ENCODE assay signal across 8 cellular contexts in genomic region chr18:55275042-55275897, GRCh38.
DNase-seq lines count a peak whose midpoint lies in the region; ATAC-seq and TF ChIP-seq lines count a peak whose summit lies in the region.

No MANE protein-coding gene starts in this region.

- DNase-seq in AG09319 (ENCODE audit: extremely low read depth, low read depth), result no peak
- peak; percentile 17 for DNase-seq in HT-29 (ENCODE audit: low spot score)
- DNase-seq in activated B cell treated with CpG ODN at 0.5 μM for 24 hours, result no peak
- peak; percentile 36 for DNase-seq in iPS-NIHi7 (ENCODE audit: extremely low spot score)
- DNase-seq in NCI-H345 treated with DMSO at 0.1 percent for 48 hours (lab: John Stamatoyannopoulos, UW; ENCODE audit: unreplicated experiment), result no peak
- DNase-seq in T-helper 9 cell, result no peak
- DNase-seq in NK-92 (lab: John Stamatoyannopoulos, UW; ENCODE audit: unreplicated experiment), result no peak
- DNase-seq in NCI-H2171 (lab: John Stamatoyannopoulos, UW), result no peak

- peak; percentile 73 for ATAC-seq in activated B cell treated with CpG ODN at 0.5 μM for 24 hours (ENCODE audit: low read depth)

- intact Hi-C loops in activated B cell treated with CpG ODN at 0.5 μM for 24 hours (cut with micrococcal nuclease), result loop anchor here (1.0 to 2.0 kb wide), 4 partner anchors 9 to 41 kb away; no protein-coding TSS in a partner anchor

- peak overlapping the region; percentile 57 for H3K27ac Mint-ChIP-seq in activated B cell treated with CpG ODN at 0.5 μM for 24 hours

- H3K9me3 Mint-ChIP-seq in activated B cell treated with CpG ODN at 0.5 μM for 24 hours, result no peaks in the 10 kb centered on the region

- CTCF ChIA-PET in activated B cell treated with CpG ODN at 0.5 μM for 24 hours (lab: Charles Lee), result interaction anchor here (0.6 to 14.9 kb wide), 5 partner anchors 11 to 508 kb away, joined by 3 to 165 read pairs (median 5); no protein-coding TSS in a partner anchor

- H3K36me3 Mint-ChIP-seq in activated B cell treated with CpG ODN at 0.5 μM for 24 hours (ENCODE audit: low read depth), result peaks cover 77% of the 10 kb centered on the region

- POLR2A ChIA-PET in activated B cell treated with CpG ODN at 0.5 μM for 24 hours (lab: Charles Lee), result interaction anchor here (0.6 to 1.8 kb wide), 4 partner anchors 11 to 46 kb away, joined by 3 to 15 read pairs (median 4); no protein-coding TSS in a partner anchor

- no peaks in the 10 kb centered on the region for H3K27me3 Mint-ChIP-seq in activated B cell treated with CpG ODN at 0.5 μM for 24 hours

- H3K4me3 Mint-ChIP-seq in activated B cell treated with CpG ODN at 0.5 μM for 24 hours, result no peak overlapping the region

- TF ChIP-seq CTCF in AG09319 (IDR thresholded peaks at IDR 0.05; ENCODE audit: low read depth, low read length) (peak; percentile 4), activated B cell treated with CpG ODN at 0.5 μM for 24 hours (IDR thresholded peaks at IDR 0.05) (no peak)

- H3K4me1 Mint-ChIP-seq in activated B cell treated with CpG ODN at 0.5 μM for 24 hours, result peaks cover 49% of the 10 kb centered on the region

Comparison
In these comparisons a context has a peak if more than half of its experiments do, and no peak if none do; other contexts are left out.
1. DNase-seq: peak in HT-29 (single experiment) and iPS-NIHi7 (single experiment); none in AG09319 (single experiment), activated B cell treated with CpG ODN at 0.5 μM for 24 hours (single experiment), NCI-H345 treated with DMSO at 0.1 percent for 48 hours (single experiment), T-helper 9 cell (single experiment), NK-92 (single experiment) and NCI-H2171 (single experiment).